8 cellular contexts compared by ENCODE assay signal in the genomic region with DNA sequence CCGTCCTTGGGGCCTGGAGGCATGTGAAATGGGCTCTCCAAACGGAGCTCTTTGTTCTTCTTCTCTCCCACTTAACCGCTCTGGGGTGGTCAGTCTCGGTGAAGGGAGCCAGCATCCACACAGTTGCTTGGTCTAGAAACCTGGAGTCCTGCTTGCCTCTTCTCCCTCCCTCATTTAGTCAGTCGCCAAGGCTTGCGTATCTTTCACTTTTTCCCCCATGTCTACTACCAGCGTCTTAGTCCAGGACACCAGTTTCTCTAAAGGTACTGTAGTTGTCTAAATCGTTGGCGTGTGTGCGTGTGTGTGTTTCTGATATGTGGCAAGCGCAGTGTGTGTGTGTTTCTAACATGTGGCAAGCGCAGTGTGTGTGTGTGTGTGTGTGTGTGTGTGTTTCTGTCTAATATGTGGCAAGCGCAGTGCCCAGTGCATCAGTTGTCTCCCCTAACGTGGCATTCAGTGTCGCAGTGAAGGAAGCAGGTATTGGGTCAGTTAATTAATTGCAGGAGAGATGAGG. TPM values are rescaled to one million over a fixed set of nuclear protein-coding genes. Genes with fewer than 3 reads are reported as not detected.
A peak's percentile ranks its signal among the peaks of the same experiment; 100 is the strongest.
DNase-seq lines count a peak whose midpoint lies in the region; ATAC-seq, FAIRE-seq and TF ChIP-seq lines count a peak whose summit lies in the region.

No MANE protein-coding gene starts in this region.

- no peak for TF ChIP-seq POLR2A in H54 (IDR thresholded peaks at IDR 0.05; ENCODE audit: low read depth, low read length)

- H3K27me3 ChIP-seq in upper lobe of right lung: no peaks in the 10 kb centered on the region

- peaks cover 9% of the 10 kb centered on the region for H3K36me3 ChIP-seq in upper lobe of right lung

- H3K4me1 ChIP-seq in upper lobe of right lung: peaks cover 43% of the 10 kb centered on the region

- no peak for TF ChIP-seq CTCF in upper lobe of right lung (IDR thresholded peaks at IDR 0.05)

- H3K27me3 Mint-ChIP-seq in central memory CD8-positive, alpha-beta T cell: no peaks in the 10 kb centered on the region

- peak overlapping the region; percentile 86 for H3K27ac ChIP-seq in upper lobe of right lung

- H3K27ac Mint-ChIP-seq in central memory CD8-positive, alpha-beta T cell (ENCODE audit: low read depth): peak overlapping the region; percentile 100

- H3K4me3 Mint-ChIP-seq in central memory CD8-positive, alpha-beta T cell: peak overlapping the region; percentile 96

- peaks cover 33% of the 10 kb centered on the region for H3K36me3 Mint-ChIP-seq in central memory CD8-positive, alpha-beta T cell (ENCODE audit: insufficient read depth)

- no peaks in the 10 kb centered on the region for H3K9me3 Mint-ChIP-seq in central memory CD8-positive, alpha-beta T cell

- intact Hi-C loops in upper lobe of right lung (cut with DNase I): no loop called here

- no peak for FAIRE-seq in H54 (lab: Jason Lieb, UNC)

- ATAC-seq in central memory CD8-positive, alpha-beta T cell (replicated peaks; ENCODE audit: extremely low read depth, poor library complexity, severe bottlenecking): no peak
- ATAC-seq in upper lobe of right lung: peak; percentile 2

- no peaks in the 10 kb centered on the region for H3K9me3 ChIP-seq in upper lobe of right lung

- H3K4me3 ChIP-seq in upper lobe of right lung: peak overlapping the region; percentile 96

- H3K4me1 Mint-ChIP-seq in central memory CD8-positive, alpha-beta T cell: peaks cover 54% of the 10 kb centered on the region

- DNase-seq in ELR (ENCODE audit: low read depth): peak; percentile 37
- peak; percentile 46 for DNase-seq in MV-4-11 (lab: John Stamatoyannopoulos, UW)
- DNase-seq in central memory CD8-positive, alpha-beta T cell (ENCODE audit: low spot score in 2 of 2): no peak
- peak; percentile 47 to 60 for DNase-seq in lung microvascular endothelial cell (ENCODE audit: low read depth in 2 of 2)
- DNase-seq in upper lobe of right lung: no peak
- DNase-seq in hippocampal formation (lab: John Stamatoyannopoulos, UW): no peak
- DNase-seq in cerebellar nuclear complex (lab: John Stamatoyannopoulos, UW): no peak
- DNase-seq in H54 (ENCODE audit: insufficient read length, low spot score): no peak

RNA-seq across cellular contexts. Expression of a gene that starts 0.6 kb away (rescaled TPM):
- 85.9 and 119 TPM in 2 replicates for total RNA-seq in lung microvascular endothelial cell
- total RNA-seq in upper lobe of right lung: 112 TPM

RNA-seq across cellular contexts. Expression of a gene that starts 22.9 kb away (rescaled TPM):
- total RNA-seq in lung microvascular endothelial cell (3.5 and 4.8 TPM in 2 replicates), upper lobe of right lung (18.4 TPM)

Comparison
In these comparisons a context has a peak if more than half of its experiments do, and no peak if none do; other contexts are left out.
1. DNase-seq: peak in ELR (single experiment), MV-4-11 (single experiment) and lung microvascular endothelial cell (2 of 2); none in central memory CD8-positive, alpha-beta T cell (0 of 2), upper lobe of right lung (single experiment), hippocampal formation (0 of 2), cerebellar nuclear complex (0 of 2) and H54 (single experiment).